ENCODE assay signal across 17 cellular contexts in genomic region chr15:91468861-91469260, GRCh38.
DNase-seq lines count a peak whose midpoint lies in the region; ATAC-seq, FAIRE-seq and TF ChIP-seq lines count a peak whose summit lies in the region.
"Had no signal": no experiment of that assay in that cellular context is flagged by ENCODE, and none has a peak within 500 bp of the region (broad histone marks: within the 10 kb centered on the region; RNA-seq: fewer than 3 reads in every experiment).

No MANE protein-coding gene starts in this region.

- intact Hi-C loops in activated T-helper 2 cell treated with anti-CD3 and anti-CD28 coated beads, Interferon-gamma antibody, Interleukin-2, Interleukin-4, amounts not matched to agents 10 μg/mL and 5 μg/mL and 100 μg/mL, durations not matched to agents 14 hours and 24 hours and 36 hours (cut with micrococcal nuclease): no loop called here

- H3K36me3 Mint-ChIP-seq in T-helper 17 cell (ENCODE audit: low read depth): no peaks in the 10 kb centered on the region
- H3K36me3 Mint-ChIP-seq in activated T-helper 2 cell treated with anti-CD3 and anti-CD28 coated beads, Interferon-gamma antibody, Interleukin-2, Interleukin-4, amounts not matched to agents 10 μg/mL and 5 μg/mL and 100 μg/mL, durations not matched to agents 14 hours and 24 hours and 36 hours (ENCODE audit: low read depth): no peaks in the 10 kb centered on the region

- FAIRE-seq in bronchial epithelial cell (lab: Jason Lieb, UNC): peak; percentile 87
- FAIRE-seq in RCC 7860 (lab: Jason Lieb, UNC): no peak
- FAIRE-seq: colon, GM18507 had no signal

- H3K27me3 Mint-ChIP-seq in T-helper 17 cell: no peaks in the 10 kb centered on the region
- H3K27me3 Mint-ChIP-seq in stimulated activated naive CD8-positive, alpha-beta T cell treated with anti-CD3 and anti-CD28 coated beads, Interleukin-15, amount 100 ng/mL, for 72 hours: no peaks in the 10 kb centered on the region
- peaks cover 14% of the 10 kb centered on the region for H3K27me3 Mint-ChIP-seq in activated T-helper 2 cell treated with anti-CD3 and anti-CD28 coated beads, Interferon-gamma antibody, Interleukin-2, Interleukin-4, amounts not matched to agents 10 μg/mL and 5 μg/mL and 100 μg/mL, durations not matched to agents 14 hours and 24 hours and 36 hours (ENCODE audit: low read depth)

- H3K9me3 Mint-ChIP-seq in stimulated activated naive CD8-positive, alpha-beta T cell treated with anti-CD3 and anti-CD28 coated beads, Interleukin-15, amount 100 ng/mL, for 72 hours: no peaks in the 10 kb centered on the region
- peaks cover 5% of the 10 kb centered on the region for H3K9me3 Mint-ChIP-seq in activated T-helper 2 cell treated with anti-CD3 and anti-CD28 coated beads, Interferon-gamma antibody, Interleukin-2, Interleukin-4, amounts not matched to agents 10 μg/mL and 5 μg/mL and 100 μg/mL, durations not matched to agents 14 hours and 24 hours and 36 hours

- no peaks in the 10 kb centered on the region for H3K9me3 ChIP-seq in T-helper 17 cell (ENCODE audit: control insufficient read depth, low read length, poor library complexity, severe bottlenecking)
- H3K9me3 ChIP-seq: gastroesophageal sphincter, prostate gland, spleen, testis had no signal

- H3K36me3 ChIP-seq in bronchial epithelial cell (ENCODE audit: control insufficient read depth, insufficient read depth, low read length): no peaks in the 10 kb centered on the region
- H3K36me3 ChIP-seq: gastroesophageal sphincter, prostate gland, spleen had no signal

- H3K4me1 Mint-ChIP-seq in T-helper 17 cell: peaks cover 39% of the 10 kb centered on the region
- H3K4me1 Mint-ChIP-seq in stimulated activated naive CD8-positive, alpha-beta T cell treated with anti-CD3 and anti-CD28 coated beads, Interleukin-15, amount 100 ng/mL, for 72 hours: peaks cover 45% of the 10 kb centered on the region
- H3K4me1 Mint-ChIP-seq in activated T-helper 2 cell treated with anti-CD3 and anti-CD28 coated beads, Interferon-gamma antibody, Interleukin-2, Interleukin-4, amounts not matched to agents 10 μg/mL and 5 μg/mL and 100 μg/mL, durations not matched to agents 14 hours and 24 hours and 36 hours (ENCODE audit: low read depth): peaks cover 37% of the 10 kb centered on the region

- ATAC-seq in T-helper 17 cell: no peak
- no peak for ATAC-seq in stimulated activated naive CD8-positive, alpha-beta T cell treated with anti-CD3 and anti-CD28 coated beads, Interleukin-15, amount 100 ng/mL, for 72 hours
- ATAC-seq: gastroesophageal sphincter had no signal

- peak overlapping the region; percentile 93 for H3K27ac Mint-ChIP-seq in T-helper 17 cell
- peak overlapping the region in 1 of 2 donors; percentile 94 for H3K27ac Mint-ChIP-seq in stimulated activated naive CD8-positive, alpha-beta T cell treated with anti-CD3 and anti-CD28 coated beads, Interleukin-15, amount 100 ng/mL, for 72 hours
- H3K27ac Mint-ChIP-seq in activated T-helper 2 cell treated with anti-CD3 and anti-CD28 coated beads, Interferon-gamma antibody, Interleukin-2, Interleukin-4, amounts not matched to agents 10 μg/mL and 5 μg/mL and 100 μg/mL, durations not matched to agents 14 hours and 24 hours and 36 hours: no peak overlapping the region

- no peak overlapping the region for H3K4me3 Mint-ChIP-seq in T-helper 17 cell
- peak overlapping the region; percentile 53 to 70 for H3K4me3 Mint-ChIP-seq in stimulated activated naive CD8-positive, alpha-beta T cell treated with anti-CD3 and anti-CD28 coated beads, Interleukin-15, amount 100 ng/mL, for 72 hours
- no peak overlapping the region for H3K4me3 Mint-ChIP-seq in activated T-helper 2 cell treated with anti-CD3 and anti-CD28 coated beads, Interferon-gamma antibody, Interleukin-2, Interleukin-4, amounts not matched to agents 10 μg/mL and 5 μg/mL and 100 μg/mL, durations not matched to agents 14 hours and 24 hours and 36 hours (ENCODE audit: low read depth)

- DNase-seq in stimulated activated CD4-positive, alpha-beta T cell treated with anti-CD3 and anti-CD28 coated beads, Interleukin-4, amount 100 ng/mL, for 24 hours: peak; percentile 17
- DNase-seq in stimulated activated CD4-positive, alpha-beta T cell treated with anti-CD3 and anti-CD28 coated beads, Interleukin-12 subunit alpha, Interleukin-12 subunit beta, amount 100 ng/mL, for 4 hours: no peak
- no peak for DNase-seq in T-helper 17 cell
- no peak for DNase-seq in bronchial epithelial cell (ENCODE audit: low read depth)
- DNase-seq in stimulated activated naive CD8-positive, alpha-beta T cell treated with anti-CD3 and anti-CD28 coated beads, Interleukin-15, amount 100 ng/mL, for 72 hours: peak; percentile 13 to 42
- no peak for DNase-seq in activated T-helper 2 cell treated with anti-CD3 and anti-CD28 coated beads, Interferon-gamma antibody, Interleukin-2, Interleukin-4, amounts not matched to agents 10 μg/mL and 5 μg/mL and 100 μg/mL, durations not matched to agents 14 hours and 24 hours and 36 hours (ENCODE audit: low spot score)
- DNase-seq in UCSD-AML1 (lab: John Stamatoyannopoulos, UW; ENCODE audit: unreplicated experiment): no peak
- no peak for DNase-seq in RCC 7860 (ENCODE audit: low spot score)
- DNase-seq: AML-193, anterior cingulate cortex, NCI-H1436, spleen, testis had no signal

- no peaks in the 10 kb centered on the region for H3K27me3 ChIP-seq in bronchial epithelial cell (ENCODE audit: control insufficient read depth, insufficient read depth, low read length)
- H3K27me3 ChIP-seq: testis had no signal

- no peak for TF ChIP-seq CTCF in bronchial epithelial cell (IDR thresholded peaks at IDR 0.05; ENCODE audit: insufficient read depth, low read length, severe bottlenecking)

- no peak overlapping the region for H3K4me3 ChIP-seq in bronchial epithelial cell (ENCODE audit: low read depth, low read length)
- H3K4me3 ChIP-seq: gastroesophageal sphincter, prostate gland, spleen, testis had no signal

Comparison
In these comparisons a context has a peak if more than half of its experiments do, and no peak if none do; other contexts are left out.
1. DNase-seq: peak in stimulated activated CD4-positive, alpha-beta T cell treated with anti-CD3 and anti-CD28 coated beads, Interleukin-4, amount 100 ng/mL, for 24 hours (single experiment) and stimulated activated naive CD8-positive, alpha-beta T cell treated with anti-CD3 and anti-CD28 coated beads, Interleukin-15, amount 100 ng/mL, for 72 hours (2 of 2); none in stimulated activated CD4-positive, alpha-beta T cell treated with anti-CD3 and anti-CD28 coated beads, Interleukin-12 subunit alpha, Interleukin-12 subunit beta, amount 100 ng/mL, for 4 hours (single experiment), T-helper 17 cell (0 of 3), bronchial epithelial cell (single experiment), activated T-helper 2 cell treated with anti-CD3 and anti-CD28 coated beads, Interferon-gamma antibody, Interleukin-2, Interleukin-4, amounts not matched to agents 10 μg/mL and 5 μg/mL and 100 μg/mL, durations not matched to agents 14 hours and 24 hours and 36 hours (single experiment), UCSD-AML1 (single experiment) and RCC 7860 (single experiment).
2. H3K4me3 Mint-ChIP-seq: peak in stimulated activated naive CD8-positive, alpha-beta T cell treated with anti-CD3 and anti-CD28 coated beads, Interleukin-15, amount 100 ng/mL, for 72 hours (2 of 2); none in T-helper 17 cell (single experiment) and activated T-helper 2 cell treated with anti-CD3 and anti-CD28 coated beads, Interferon-gamma antibody, Interleukin-2, Interleukin-4, amounts not matched to agents 10 μg/mL and 5 μg/mL and 100 μg/mL, durations not matched to agents 14 hours and 24 hours and 36 hours (single experiment).